8 cellular contexts compared by ENCODE assay signal in the genomic region with DNA sequence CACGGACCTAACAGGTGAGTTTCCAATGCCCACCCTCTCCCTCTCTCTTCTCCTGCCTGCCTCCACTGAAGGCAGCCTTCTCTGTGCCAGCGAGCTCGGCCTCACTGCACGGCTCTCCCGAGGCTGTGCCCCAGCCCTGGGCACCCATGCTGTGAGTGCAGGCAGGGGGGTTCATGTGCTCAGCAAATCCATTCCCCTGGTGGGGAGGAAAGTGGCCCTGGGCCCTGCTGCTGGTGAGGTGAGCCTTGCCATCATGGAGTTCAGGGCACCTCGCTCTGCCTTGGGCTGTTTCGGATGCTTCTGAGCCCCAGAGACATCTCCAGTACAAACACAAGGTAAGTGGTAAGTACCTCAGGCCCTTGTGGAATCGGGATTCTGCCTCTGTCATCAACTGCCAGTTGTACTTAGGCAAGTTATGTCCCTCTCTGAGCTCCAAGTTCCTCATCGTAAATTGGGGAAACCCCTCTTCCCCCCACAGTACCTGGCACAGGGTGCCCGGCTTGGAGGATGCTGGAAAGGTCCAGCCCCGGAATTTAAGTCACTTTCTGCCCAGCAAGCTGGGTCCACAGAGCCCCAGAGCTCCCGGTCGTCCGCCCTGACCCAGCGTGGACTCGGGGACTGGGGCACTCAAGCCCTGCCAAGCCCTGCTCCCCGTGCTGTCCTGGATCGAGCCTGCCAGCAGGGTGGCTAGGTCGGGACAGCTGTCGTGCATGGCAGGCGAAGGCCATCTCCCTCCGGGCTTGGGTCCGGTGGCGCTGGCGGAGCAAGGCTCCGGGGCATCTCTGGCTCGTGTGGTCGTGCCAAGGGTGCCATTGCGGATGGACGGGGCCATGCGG. TPM values are rescaled to one million over a fixed set of nuclear protein-coding genes. Genes with fewer than 3 reads are reported as not detected.
DNase-seq lines count a peak whose midpoint lies in the region; ATAC-seq and TF ChIP-seq lines count a peak whose summit lies in the region.

No MANE protein-coding gene starts in this region.

- ATAC-seq in CD4-positive, CD25-positive, alpha-beta regulatory T cell (ENCODE audit: low read depth in 2 of 2), result peak in 1 of 2 donors; percentile 3
- peak; percentile 9 for ATAC-seq in GM21390 (IDR thresholded peaks at IDR 0.05; ENCODE audit: unreplicated experiment)
- peak; percentile 8 for ATAC-seq in activated naive CD8-positive, alpha-beta T cell treated with anti-CD3 and anti-CD28 coated beads, Interleukin-2, amount 50 U/mL, for 24 hours

- WGBS in spleen, 5 donors, result 18 to 47% (median 27%) methylated on average over 9 to 31 of the region's 31 CpGs

- no peak for TF ChIP-seq POLR2A in spleen (IDR thresholded peaks at IDR 0.05)

- peak overlapping the region; percentile 66 for H3K27ac ChIP-seq in CD4-positive, CD25-positive, alpha-beta regulatory T cell (ENCODE audit: insufficient read depth, low read length, poor library complexity, severe bottlenecking)
- H3K27ac ChIP-seq in HUES6 (ENCODE audit: low read depth, low read length) (no peak overlapping the region), spleen (peak overlapping the region; percentile 66 to 97 (median 94))

- no peaks in the 10 kb centered on the region for H3K27me3 ChIP-seq in CD4-positive, CD25-positive, alpha-beta regulatory T cell (ENCODE audit: control insufficient read depth, insufficient read depth, low read length)
- no peaks in the 10 kb centered on the region for H3K27me3 ChIP-seq in HUES6 (ENCODE audit: control insufficient read depth, insufficient read depth, low read length)
- no peaks in the 10 kb centered on the region for H3K27me3 ChIP-seq in iPS-15b (ENCODE audit: control insufficient read depth, insufficient read depth, low read length)
- H3K27me3 ChIP-seq in spleen (replicated peaks in 1 of 7), result no peaks in the 10 kb centered on the region

- no peaks in the 10 kb centered on the region for H3K27me3 Mint-ChIP-seq in CD4-positive, CD25-positive, alpha-beta regulatory T cell
- H3K27me3 Mint-ChIP-seq in activated naive CD8-positive, alpha-beta T cell treated with anti-CD3 and anti-CD28 coated beads, Interleukin-2, amount 50 U/mL, for 24 hours, result no peaks in the 10 kb centered on the region

- peak overlapping the region; percentile 66 to 90 (median 83) for H3K27ac Mint-ChIP-seq in CD4-positive, CD25-positive, alpha-beta regulatory T cell
- H3K27ac Mint-ChIP-seq in activated naive CD8-positive, alpha-beta T cell treated with anti-CD3 and anti-CD28 coated beads, Interleukin-2, amount 50 U/mL, for 24 hours, result peak overlapping the region; percentile 74

- H3K4me1 ChIP-seq in CD4-positive, CD25-positive, alpha-beta regulatory T cell (ENCODE audit: control insufficient read depth, insufficient read depth, low read length, poor library complexity, severe bottlenecking), result peaks cover 17% of the 10 kb centered on the region
- H3K4me1 ChIP-seq in HUES6 (ENCODE audit: control insufficient read depth, insufficient read depth, low read length) (peaks cover 6% of the 10 kb centered on the region), iPS-15b (ENCODE audit: control insufficient read depth, insufficient read depth, low read length) (peaks cover 4% of the 10 kb centered on the region), spleen (peaks cover 14 to 80% (median 66%) of the 10 kb centered on the region in 6 donors)

- H3K9ac ChIP-seq in HUES6 (ENCODE audit: low read length), result peak overlapping the region; percentile 73
- peak overlapping the region; percentile 47 for H3K9ac ChIP-seq in iPS-15b (ENCODE audit: low read depth, low read length)

- TF ChIP-seq CTCF in spleen (IDR thresholded peaks at IDR 0.05 in 8 of 11, conservative IDR thresholded peaks at IDR 0.05 in 3 of 11), result no peak

- no peaks in the 10 kb centered on the region for H3K36me3 Mint-ChIP-seq in CD4-positive, CD25-positive, alpha-beta regulatory T cell
- H3K36me3 Mint-ChIP-seq in activated naive CD8-positive, alpha-beta T cell treated with anti-CD3 and anti-CD28 coated beads, Interleukin-2, amount 50 U/mL, for 24 hours (ENCODE audit: low read depth), result no peaks in the 10 kb centered on the region

- H3K4me3 ChIP-seq in CD4-positive, CD25-positive, alpha-beta regulatory T cell (ENCODE audit: low read depth, low read length), result peak overlapping the region; percentile 29
- peak overlapping the region; percentile 95 for H3K4me3 ChIP-seq in HUES6 (ENCODE audit: low read depth, low read length)
- peak overlapping the region; percentile 61 for H3K4me3 ChIP-seq in iPS-15b (ENCODE audit: low read depth, low read length)
- peak overlapping the region; percentile 97 to 100 (median 98) for H3K4me3 ChIP-seq in spleen

- H3K36me3 ChIP-seq in CD4-positive, CD25-positive, alpha-beta regulatory T cell (ENCODE audit: control insufficient read depth, insufficient read depth, low read length), result peaks cover 21% of the 10 kb centered on the region
- H3K36me3 ChIP-seq in HUES6 (ENCODE audit: control insufficient read depth, insufficient read depth, low read length) (peaks cover 40% of the 10 kb centered on the region), iPS-15b (ENCODE audit: control insufficient read depth, insufficient read depth, low read length) (peaks cover 47% of the 10 kb centered on the region), spleen (peaks cover 0 to 60% (median 46%) of the 10 kb centered on the region in 6 donors)

- H3K9me3 ChIP-seq in CD4-positive, CD25-positive, alpha-beta regulatory T cell (ENCODE audit: control insufficient read depth in 2 of 2, low read length in 2 of 2), result no peaks in the 10 kb centered on the region
- H3K9me3 ChIP-seq in HUES6 (ENCODE audit: control insufficient read depth, insufficient read depth, low read depth, low read length) (no peaks in the 10 kb centered on the region), iPS-15b (ENCODE audit: control insufficient read depth, insufficient read depth, low read length) (no peaks in the 10 kb centered on the region), spleen (no peaks in the 10 kb centered on the region)

- H3K4me3 Mint-ChIP-seq in CD4-positive, CD25-positive, alpha-beta regulatory T cell, result peak overlapping the region; percentile 87 to 96 (median 93)
- H3K4me3 Mint-ChIP-seq in activated naive CD8-positive, alpha-beta T cell treated with anti-CD3 and anti-CD28 coated beads, Interleukin-2, amount 50 U/mL, for 24 hours, result peak overlapping the region; percentile 78

- intact Hi-C loops in spleen (cut with DNase I; ENCODE audit: low total_unique reads), result no loop called here

- no peak for DNase-seq in CD4-positive, CD25-positive, alpha-beta regulatory T cell
- no peak for DNase-seq in activated naive CD8-positive, alpha-beta T cell treated with anti-CD3 and anti-CD28 coated beads, Interleukin-2, amount 50 U/mL, for 24 hours
- DNase-seq in spleen (peak; percentile 82), amniotic stem cell (lab: John Stamatoyannopoulos, UW) (no peak), SW 1271 (lab: John Stamatoyannopoulos, UW) (no peak)

- H3K4me1 Mint-ChIP-seq in CD4-positive, CD25-positive, alpha-beta regulatory T cell, result peaks cover 0 to 23% (median 4%) of the 10 kb centered on the region in 4 donors
- H3K4me1 Mint-ChIP-seq in activated naive CD8-positive, alpha-beta T cell treated with anti-CD3 and anti-CD28 coated beads, Interleukin-2, amount 50 U/mL, for 24 hours, result peaks cover 17% of the 10 kb centered on the region

- H3K9me3 Mint-ChIP-seq in CD4-positive, CD25-positive, alpha-beta regulatory T cell, result no peaks in the 10 kb centered on the region
- no peaks in the 10 kb centered on the region for H3K9me3 Mint-ChIP-seq in activated naive CD8-positive, alpha-beta T cell treated with anti-CD3 and anti-CD28 coated beads, Interleukin-2, amount 50 U/mL, for 24 hours

RNA-seq across cellular contexts. Expression of a gene that starts 0.7 kb away (rescaled TPM):
- total RNA-seq in CD4-positive, CD25-positive, alpha-beta regulatory T cell, result 43.7 TPM
- 100 to 1,000 TPM in 1 of 4 donors, 10 to 100 TPM in 3; 77.8 to 110 (median 91.5) TPM for polyA plus RNA-seq in CD4-positive, CD25-positive, alpha-beta regulatory T cell
- 10 to 100 TPM; 26.2 to 37.4 (median 27.6) TPM for total RNA-seq in spleen
- 10 to 100 TPM; 29.0 to 47.2 (median 38.8) TPM for polyA plus RNA-seq in spleen

RNA-seq across cellular contexts. Expression of a gene that starts 41.4 kb away (rescaled TPM):
- total RNA-seq in CD4-positive, CD25-positive, alpha-beta regulatory T cell, result 20.4 TPM
- polyA plus RNA-seq in CD4-positive, CD25-positive, alpha-beta regulatory T cell, result 1 to 10 TPM; 1.4 to 4.0 (median 2.5) TPM
- total RNA-seq in spleen, result 10 to 100 TPM; 12.5 to 27.6 (median 21.8) TPM
- polyA plus RNA-seq in spleen, result 10 to 100 TPM; 15.3 to 29.5 (median 26.2) TPM

RNA-seq across cellular contexts. Expression of a gene that starts 41.7 kb away (rescaled TPM):
- total RNA-seq in CD4-positive, CD25-positive, alpha-beta regulatory T cell, result not detected
- polyA plus RNA-seq in CD4-positive, CD25-positive, alpha-beta regulatory T cell, result under 1 TPM in 1 of 4 donors, not detected in 3; 0.06 TPM
- total RNA-seq in spleen, result 1 to 10 TPM in 1 of 7 donors, under 1 TPM in 3, not detected in 3; 0.57 to 1.2 (median 0.74) TPM
- under 1 TPM; 0.17 to 0.35 (median 0.30) TPM for polyA plus RNA-seq in spleen

Comparison
In these comparisons a context has a peak if more than half of its experiments do, and no peak if none do; other contexts are left out.
1. H3K4me3 ChIP-seq: peak in every context shown above with its lines; median percentile 98 in spleen; 95 in HUES6; 61 in iPS-15b; 29 in CD4-positive, CD25-positive, alpha-beta regulatory T cell.